36 cellular contexts compared by ENCODE assay signal in genomic region chr20:63356511-63356910, GRCh38. TPM values are rescaled to one million over a fixed set of nuclear protein-coding genes. Genes with fewer than 3 reads are reported as not detected.
"Had no signal": no experiment of that assay in that cellular context is flagged by ENCODE, and none has a peak within 500 bp of the region (broad histone marks: within the 10 kb centered on the region; RNA-seq: fewer than 3 reads in every experiment).

No MANE protein-coding gene starts in this region.

- H3K4me1 Mint-ChIP-seq: activated B cell treated with CpG ODN at 0.5 μM for 24 hours; activated naive CD4-positive, alpha-beta T cell treated with anti-CD3 and anti-CD28 coated beads, Interleukin-2, amount 10 ng/mL, durations not matched to agents 7 days and 5 days; T-helper 17 cell had no signal

- H3K27ac Mint-ChIP-seq: activated B cell treated with CpG ODN at 0.5 μM for 24 hours; activated CD8-positive, alpha-beta T cell treated with anti-CD3 and anti-CD28 coated beads for 36 hours; activated naive CD4-positive, alpha-beta T cell treated with anti-CD3 and anti-CD28 coated beads, Interleukin-2, amount 10 ng/mL, durations not matched to agents 7 days and 5 days; activated naive CD8-positive, alpha-beta T cell; activated T-helper 1 cell treated with anti-CD3 and anti-CD28 coated beads, Interleukin-12 subunit alpha, Interleukin-12 subunit beta, Interleukin-2, Interleukin-4 antibody, amounts not matched to agents 30 ng/mL and 10 ng/mL and 1 ng/mL, durations not matched to agents 14 hours and 24 hours and 36 hours; activated T-helper 2 cell treated with anti-CD3 and anti-CD28 coated beads, Interferon-gamma antibody, Interleukin-2, Interleukin-4, amounts not matched to agents 10 μg/mL and 5 μg/mL and 100 μg/mL, durations not matched to agents 14 hours and 24 hours and 36 hours; effector memory CD8-positive, alpha-beta T cell; T-helper 17 cell; T-helper 2 cell treated with Interferon-gamma antibody and Interleukin-4, amounts not matched to agents 5 μg/mL and 100 μg/mL, for 36 hours had no signal

- H3K4me3 Mint-ChIP-seq: activated B cell treated with CpG ODN at 0.5 μM for 24 hours; activated CD8-positive, alpha-beta T cell treated with anti-CD3 and anti-CD28 coated beads for 36 hours; activated naive CD4-positive, alpha-beta T cell treated with anti-CD3 and anti-CD28 coated beads, Interleukin-2, amount 10 ng/mL, durations not matched to agents 7 days and 5 days; activated naive CD8-positive, alpha-beta T cell; activated T-helper 1 cell treated with anti-CD3 and anti-CD28 coated beads, Interleukin-12 subunit alpha, Interleukin-12 subunit beta, Interleukin-2, Interleukin-4 antibody, amounts not matched to agents 30 ng/mL and 10 ng/mL and 1 ng/mL, durations not matched to agents 14 hours and 24 hours and 36 hours; effector memory CD8-positive, alpha-beta T cell; T-helper 17 cell; T-helper 2 cell treated with Interferon-gamma antibody and Interleukin-4, amounts not matched to agents 5 μg/mL and 100 μg/mL, for 36 hours had no signal

- H3K36me3 Mint-ChIP-seq: activated naive CD4-positive, alpha-beta T cell treated with anti-CD3 and anti-CD28 coated beads, Interleukin-2, amount 10 ng/mL, durations not matched to agents 7 days and 5 days; activated naive CD8-positive, alpha-beta T cell had no signal

- H3K27me3 Mint-ChIP-seq: T-helper 17 cell had no signal

- H3K9me3 ChIP-seq: esophagus squamous epithelium, gastroesophageal sphincter had no signal

- H3K4me3 ChIP-seq: esophagus squamous epithelium, gastroesophageal sphincter had no signal

- H3K9me3 Mint-ChIP-seq: activated B cell treated with CpG ODN at 0.5 μM for 24 hours; activated CD8-positive, alpha-beta T cell treated with anti-CD3 and anti-CD28 coated beads for 36 hours; activated T-helper 1 cell treated with anti-CD3 and anti-CD28 coated beads, Interleukin-12 subunit alpha, Interleukin-12 subunit beta, Interleukin-2, Interleukin-4 antibody, amounts not matched to agents 30 ng/mL and 10 ng/mL and 1 ng/mL, durations not matched to agents 14 hours and 24 hours and 36 hours; activated T-helper 2 cell treated with anti-CD3 and anti-CD28 coated beads, Interferon-gamma antibody, Interleukin-2, Interleukin-4, amounts not matched to agents 10 μg/mL and 5 μg/mL and 100 μg/mL, durations not matched to agents 14 hours and 24 hours and 36 hours; effector memory CD8-positive, alpha-beta T cell; T-helper 2 cell treated with Interferon-gamma antibody and Interleukin-4, amounts not matched to agents 5 μg/mL and 100 μg/mL, for 36 hours had no signal

- H3K36me3 ChIP-seq: brain microvascular endothelial cell, esophagus squamous epithelium, gastroesophageal sphincter, WERI-Rb-1 had no signal

- DNase-seq: activated B cell treated with CpG ODN at 0.5 μM for 24 hours; activated CD4-positive, alpha-beta T cell treated with anti-CD3 and anti-CD28 coated beads for 48 hours; activated CD4-positive, alpha-beta T cell treated with anti-CD3 and anti-CD28 coated beads, Interleukin-2, amount 50 U/mL, for 1 hour; activated CD4-positive, alpha-beta T cell treated with anti-CD3 and anti-CD28 coated beads, Interleukin-2, amount 50 U/mL, for 48 hours; activated CD8-positive, alpha-beta memory T cell treated with anti-CD3 and anti-CD28 coated beads for 24 hours; activated CD8-positive, alpha-beta T cell treated with anti-CD3 and anti-CD28 coated beads for 36 hours; activated effector memory CD4-positive, alpha-beta T cell treated with anti-CD3 and anti-CD28 coated beads, Interleukin-2, amount 50 U/mL, for 16 hours; activated naive CD4-positive, alpha-beta T cell treated with anti-CD3 and anti-CD28 coated beads, Interleukin-2, amount 10 ng/mL, durations not matched to agents 7 days and 5 days; activated T-cell treated with anti-CD3 and anti-CD28 coated beads, Interleukin-2, amount 50 U/mL, for 1 hour; activated T-cell treated with anti-CD3 and anti-CD28 coated beads, Interleukin-2, amount 50 U/mL, for 48 hours; amniotic stem cell; anterior cingulate cortex; brain microvascular endothelial cell; caudate nucleus; cortex of kidney; dermis blood vessel endothelial cell; effector CD4-positive, alpha-beta T cell; effector memory CD8-positive, alpha-beta T cell; esophagus squamous epithelium; foreskin melanocyte; T-helper 1 cell; T-helper 17 cell; T1000; WERI-Rb-1 had no signal

- ATAC-seq: activated CD4-positive, CD25-positive, alpha-beta regulatory T cell treated with anti-CD3 and anti-CD28 coated beads, Interleukin-2, amount 50 U/mL, for 24 hours; activated CD8-positive, alpha-beta T cell treated with anti-CD3 and anti-CD28 coated beads for 36 hours; effector memory CD8-positive, alpha-beta T cell; gastroesophageal sphincter; T-helper 17 cell had no signal

- H3K27ac ChIP-seq: brain microvascular endothelial cell, esophagus squamous epithelium, gastroesophageal sphincter, WERI-Rb-1 had no signal

RNA-seq across cellular contexts. Expression of gene CHRNA4, which starts 4.6 kb away (rescaled TPM):
- total RNA-seq: activated B cell treated with CpG ODN at 0.5 μM for 24 hours; activated CD8-positive, alpha-beta T cell treated with anti-CD3 and anti-CD28 coated beads for 36 hours; activated T-helper 1 cell treated with anti-CD3 and anti-CD28 coated beads, Interleukin-12 subunit alpha, Interleukin-12 subunit beta, Interleukin-2, Interleukin-4 antibody, amounts not matched to agents 30 ng/mL and 10 ng/mL and 1 ng/mL, durations not matched to agents 14 hours and 24 hours and 36 hours; activated T-helper 2 cell treated with anti-CD3 and anti-CD28 coated beads, Interferon-gamma antibody, Interleukin-2, Interleukin-4, amounts not matched to agents 10 μg/mL and 5 μg/mL and 100 μg/mL, durations not matched to agents 14 hours and 24 hours and 36 hours; bronchial epithelial cell; chondrocyte; dermis blood vessel endothelial cell; esophagus squamous epithelium; fibroblast of lung; fibroblast of villous mesenchyme; gastroesophageal sphincter; glomerular endothelial cell; T-helper 17 cell had no signal
- polyA plus RNA-seq: adipose tissue, fibroblast of lung had no signal
